In the genomic region with DNA sequence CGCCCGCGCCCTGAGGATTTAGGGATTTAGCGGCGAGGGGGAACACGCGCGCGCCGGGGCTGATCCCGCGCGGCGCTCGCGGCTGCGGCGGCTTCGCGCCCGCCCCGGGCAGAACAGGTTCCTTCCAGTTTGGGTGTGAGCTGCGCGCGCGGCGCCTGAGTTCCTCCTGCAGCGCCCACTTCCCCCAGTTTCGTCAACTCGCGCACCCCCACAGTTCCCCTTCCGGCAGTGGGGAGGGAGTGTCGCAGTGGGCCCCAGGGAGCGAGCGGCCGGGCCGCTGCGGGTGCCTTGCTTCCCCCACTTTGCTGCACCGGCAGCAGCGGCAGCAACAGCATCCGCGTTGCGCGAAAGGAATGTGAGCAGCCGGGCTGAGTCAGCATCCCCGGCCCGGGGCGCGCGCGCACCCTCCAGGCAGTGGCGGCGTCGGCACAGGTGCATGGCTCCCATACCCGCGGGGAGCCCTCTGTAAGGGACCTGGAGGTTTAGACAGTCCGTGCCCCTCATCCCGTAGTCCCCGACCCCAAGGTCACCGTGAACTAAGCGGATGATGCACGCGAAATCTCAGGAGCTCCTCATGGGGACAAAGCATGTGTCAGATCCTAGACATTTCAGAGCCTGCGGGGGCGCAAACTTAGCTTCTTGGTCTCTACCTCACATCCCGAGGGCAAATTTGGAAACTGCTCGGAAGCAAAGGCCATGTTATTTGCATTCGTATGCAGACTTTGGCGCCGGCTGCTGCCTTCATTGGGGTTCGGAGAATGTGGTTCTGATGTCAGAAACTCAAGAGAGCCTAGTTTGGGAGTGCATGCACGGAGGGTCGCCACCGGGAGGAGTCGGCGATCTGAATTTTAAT, we compare ENCODE assay signal across 8 cellular contexts. TPM values are rescaled to one million over a fixed set of nuclear protein-coding genes. Genes with fewer than 3 reads are reported as not detected.
DNase-seq lines count a peak whose midpoint lies in the region; ATAC-seq and TF ChIP-seq lines count a peak whose summit lies in the region.

No MANE protein-coding gene starts in this region.

- CTCF ChIA-PET in CD8-positive, alpha-beta memory T cell (lab: Charles Lee), result interaction anchor here (1.0 to 4.0 kb wide), 11 partner anchors 12 to 167 kb away, joined by 3 to 21 read pairs (median 5); no protein-coding TSS in a partner anchor
- CTCF ChIA-PET in OCI-LY7 (lab: Charles Lee; ENCODE audit: unreplicated experiment), result interaction anchor here (0.6 to 1.2 kb wide), 6 partner anchors 20 to 110 kb away, joined by 3 to 9 read pairs (median 3); no protein-coding TSS in a partner anchor

- H3K9me3 Mint-ChIP-seq in CD8-positive, alpha-beta memory T cell, result no peaks in the 10 kb centered on the region
- no peaks in the 10 kb centered on the region for H3K9me3 Mint-ChIP-seq in activated T-cell treated with anti-CD3 and anti-CD28 coated beads, Interleukin-2, amount 50 U/mL, for 24 hours
- H3K9me3 Mint-ChIP-seq in natural killer cell, result no peaks in the 10 kb centered on the region

- peaks cover 39% of the 10 kb centered on the region; the same call in 1 of the 2 replicates for H3K79me2 ChIP-seq in OCI-LY7 (ENCODE audit: insufficient read depth, low read depth, low read length)

- H3K4me1 Mint-ChIP-seq in CD8-positive, alpha-beta memory T cell, result peaks cover 55 to 83% (median 69%) of the 10 kb centered on the region in 3 donors
- H3K4me1 Mint-ChIP-seq in activated T-cell treated with anti-CD3 and anti-CD28 coated beads, Interleukin-2, amount 50 U/mL, for 24 hours (ENCODE audit: low read depth), result peaks cover 72% of the 10 kb centered on the region
- H3K4me1 Mint-ChIP-seq in natural killer cell, result peaks cover 79% of the 10 kb centered on the region in 2 donors

- intact Hi-C loops in OCI-LY7 (cut with micrococcal nuclease; ENCODE audit: unreplicated experiment), result loop anchor here (1.0 to 5.0 kb wide), 10 partner anchors 29 to 297 kb away; no protein-coding TSS in a partner anchor
- intact Hi-C loops in natural killer cell (cut with micrococcal nuclease), result loop anchor here (1.0 to 10.0 kb wide), 5 partner anchors 29 to 143 kb away; a partner anchor contains a TSS

- H3K4me3 ChIP-seq in CD8-positive, alpha-beta memory T cell (ENCODE audit: low read length), result peak overlapping the region; percentile 68
- H3K4me3 ChIP-seq in OCI-LY7 (ENCODE audit: low read depth, low read length, poor library complexity, severe bottlenecking), result peak overlapping the region; percentile 85

- no peaks in the 10 kb centered on the region for H3K9me2 ChIP-seq in OCI-LY7 (ENCODE audit: insufficient read depth, low read length)

- H3K4me1 ChIP-seq in CD8-positive, alpha-beta memory T cell (ENCODE audit: insufficient read depth, low read length), result peaks cover 61% of the 10 kb centered on the region
- H3K4me1 ChIP-seq in OCI-LY7 (ENCODE audit: insufficient read depth, low read length, poor library complexity, severe bottlenecking), result peaks cover 51% of the 10 kb centered on the region

- TF ChIP-seq CTCF in OCI-LY7 (conservative IDR thresholded peaks at IDR 0.05; ENCODE audit: low read length) (peak; percentile 75), natural killer cell (IDR thresholded peaks at IDR 0.05) (no peak)

- no peaks in the 10 kb centered on the region for H3K9me3 ChIP-seq in CD8-positive, alpha-beta memory T cell (ENCODE audit: low read length)
- H3K9me3 ChIP-seq in OCI-LY7 (ENCODE audit: low read length), result no peaks in the 10 kb centered on the region

- DNase-seq in CD8-positive, alpha-beta memory T cell, result peak; percentile 92 to 98 (median 97)
- DNase-seq in OCI-LY7 (ENCODE audit: low spot score) (peak; percentile 96), fibroblast of gingiva (ENCODE audit: low read depth) (peak; percentile 61), natural killer cell (peak; percentile 93)
- peak; percentile 93 for DNase-seq in activated T-cell treated with anti-CD3 and anti-CD28 coated beads, Interleukin-2, amount 50 U/mL, for 24 hours
- peak; percentile 90 for DNase-seq in stimulated activated naive CD4-positive, alpha-beta T cell treated with Interleukin-2 at 50 U/mL for 16 hours (lab: John Stamatoyannopoulos, UW)

- no peaks in the 10 kb centered on the region for H4K20me1 ChIP-seq in OCI-LY7 (ENCODE audit: insufficient read depth, low read length)

- H3K4me2 ChIP-seq in OCI-LY7 (ENCODE audit: low read length), result peak overlapping the region; percentile 77

- peak; percentile 54 for ATAC-seq in GM19452 (IDR thresholded peaks at IDR 0.05; ENCODE audit: unreplicated experiment)
- ATAC-seq in HG03565 (IDR thresholded peaks at IDR 0.05; ENCODE audit: unreplicated experiment), result peak; percentile 38
- peak; percentile 66 to 88 (median 75) for ATAC-seq in natural killer cell

- POLR2A ChIA-PET in CD8-positive, alpha-beta memory T cell (lab: Charles Lee), result interaction anchor here (0.7 to 3.8 kb wide), 22 partner anchors 18 to 220 kb away, joined by 3 to 42 read pairs (median 6); a partner anchor contains a TSS
- POLR2A ChIA-PET in OCI-LY7 (lab: Charles Lee), result interaction anchor here (0.6 to 9.1 kb wide), 28 partner anchors 9 to 170 kb away, joined by 3 to 67 read pairs (median 3); a partner anchor contains a TSS

- H3K4me3 Mint-ChIP-seq in CD8-positive, alpha-beta memory T cell, result peak overlapping the region; percentile 84 to 100 (median 85)
- peak overlapping the region; percentile 82 for H3K4me3 Mint-ChIP-seq in activated T-cell treated with anti-CD3 and anti-CD28 coated beads, Interleukin-2, amount 50 U/mL, for 24 hours
- peak overlapping the region; percentile 90 for H3K4me3 Mint-ChIP-seq in natural killer cell

- H3K27me3 Mint-ChIP-seq in CD8-positive, alpha-beta memory T cell, result no peaks in the 10 kb centered on the region
- H3K27me3 Mint-ChIP-seq in activated T-cell treated with anti-CD3 and anti-CD28 coated beads, Interleukin-2, amount 50 U/mL, for 24 hours, result no peaks in the 10 kb centered on the region
- no peaks in the 10 kb centered on the region for H3K27me3 Mint-ChIP-seq in natural killer cell (ENCODE audit: low read depth in 2 of 2)

- no TSS peak for BruUV-seq in OCI-LY7 (replicated peaks; lab: Mats Ljungman, UMichigan)

- peak overlapping the region; percentile 94 for H3K27ac ChIP-seq in CD8-positive, alpha-beta memory T cell (ENCODE audit: low read depth, low read length)
- peak overlapping the region; percentile 94 for H3K27ac ChIP-seq in OCI-LY7 (ENCODE audit: low read depth, low read length, poor library complexity, severe bottlenecking)

- H3K36me3 Mint-ChIP-seq in CD8-positive, alpha-beta memory T cell, result peaks cover 0 to 6% (median 0%) of the 10 kb centered on the region in 3 donors
- peaks cover 17% of the 10 kb centered on the region for H3K36me3 Mint-ChIP-seq in activated T-cell treated with anti-CD3 and anti-CD28 coated beads, Interleukin-2, amount 50 U/mL, for 24 hours (ENCODE audit: low read depth)
- H3K36me3 Mint-ChIP-seq in natural killer cell, result no peaks in the 10 kb centered on the region

- H2AFZ ChIP-seq in OCI-LY7 (ENCODE audit: low read length), result peak overlapping the region; percentile 61; the same call in 1 of the 2 replicates

- no peaks in the 10 kb centered on the region for H3K27me3 ChIP-seq in CD8-positive, alpha-beta memory T cell (ENCODE audit: insufficient read depth, low read length, poor library complexity, severe bottlenecking)

- H3K27ac Mint-ChIP-seq in CD8-positive, alpha-beta memory T cell, result peak overlapping the region; percentile 84 to 100 (median 94)
- peak overlapping the region; percentile 88 for H3K27ac Mint-ChIP-seq in activated T-cell treated with anti-CD3 and anti-CD28 coated beads, Interleukin-2, amount 50 U/mL, for 24 hours
- H3K27ac Mint-ChIP-seq in natural killer cell, result peak overlapping the region; percentile 98 to 99

- no peaks in the 10 kb centered on the region for H3K36me3 ChIP-seq in CD8-positive, alpha-beta memory T cell (ENCODE audit: insufficient read depth, low read length)
- H3K36me3 ChIP-seq in OCI-LY7 (ENCODE audit: insufficient read depth, low read length), result no peaks in the 10 kb centered on the region; the same call in 1 of the 2 replicates

RNA-seq across cellular contexts. Expression of a gene that starts 0.8 kb away (rescaled TPM):
- total RNA-seq in CD8-positive, alpha-beta memory T cell, result 1 to 10 TPM; 7.0 to 7.7 TPM
- 9.5 TPM for polyA plus RNA-seq in CD8-positive, alpha-beta memory T cell
- 24.2 and 26.1 TPM in 2 replicates for total RNA-seq in OCI-LY7 (2014; rRNA removed; shearing (Covaris generic))
- 51.6 and 53.0 TPM in 2 replicates for total RNA-seq in OCI-LY7 (2022)
- total RNA-seq in natural killer cell, result 10 to 100 TPM; 34.8 to 52.3 (median 39.3) TPM

RNA-seq across cellular contexts. Expression of a gene that starts 1.1 kb away (rescaled TPM):
- 1 to 10 TPM; 8.4 to 9.4 TPM for total RNA-seq in CD8-positive, alpha-beta memory T cell
- 1.3 TPM for polyA plus RNA-seq in CD8-positive, alpha-beta memory T cell
- total RNA-seq in OCI-LY7 (2014; rRNA removed; shearing (Covaris generic)), result 3.7 and 4.5 TPM in 2 replicates
- 15.4 and 18.9 TPM in 2 replicates for total RNA-seq in OCI-LY7 (2022)
- total RNA-seq in natural killer cell, result 10 to 100 TPM; 16.5 to 20.9 (median 19.4) TPM

RNA-seq across cellular contexts. Expression of a gene that starts 44.2 kb away (rescaled TPM):
- 100 to 1,000 TPM; 113 to 118 TPM for total RNA-seq in CD8-positive, alpha-beta memory T cell
- polyA plus RNA-seq in CD8-positive, alpha-beta memory T cell, result 141 TPM
- total RNA-seq in OCI-LY7 (2014; rRNA removed; shearing (Covaris generic)), result 105 and 117 TPM in 2 replicates
- 248 and 285 TPM in 2 replicates for total RNA-seq in OCI-LY7 (2022)
- 100 to 1,000 TPM in 2 of 3 donors, 10 to 100 TPM in 1; 87.0 to 131 (median 107) TPM for total RNA-seq in natural killer cell

Comparison
In these comparisons a context has a peak if more than half of its experiments do, and no peak if none do; other contexts are left out.
1. Peak in every context shown above with its lines: DNase-seq, ATAC-seq, H3K4me3 ChIP-seq and H3K27ac ChIP-seq.